8 cellular contexts compared by ENCODE assay signal in the genomic region with DNA sequence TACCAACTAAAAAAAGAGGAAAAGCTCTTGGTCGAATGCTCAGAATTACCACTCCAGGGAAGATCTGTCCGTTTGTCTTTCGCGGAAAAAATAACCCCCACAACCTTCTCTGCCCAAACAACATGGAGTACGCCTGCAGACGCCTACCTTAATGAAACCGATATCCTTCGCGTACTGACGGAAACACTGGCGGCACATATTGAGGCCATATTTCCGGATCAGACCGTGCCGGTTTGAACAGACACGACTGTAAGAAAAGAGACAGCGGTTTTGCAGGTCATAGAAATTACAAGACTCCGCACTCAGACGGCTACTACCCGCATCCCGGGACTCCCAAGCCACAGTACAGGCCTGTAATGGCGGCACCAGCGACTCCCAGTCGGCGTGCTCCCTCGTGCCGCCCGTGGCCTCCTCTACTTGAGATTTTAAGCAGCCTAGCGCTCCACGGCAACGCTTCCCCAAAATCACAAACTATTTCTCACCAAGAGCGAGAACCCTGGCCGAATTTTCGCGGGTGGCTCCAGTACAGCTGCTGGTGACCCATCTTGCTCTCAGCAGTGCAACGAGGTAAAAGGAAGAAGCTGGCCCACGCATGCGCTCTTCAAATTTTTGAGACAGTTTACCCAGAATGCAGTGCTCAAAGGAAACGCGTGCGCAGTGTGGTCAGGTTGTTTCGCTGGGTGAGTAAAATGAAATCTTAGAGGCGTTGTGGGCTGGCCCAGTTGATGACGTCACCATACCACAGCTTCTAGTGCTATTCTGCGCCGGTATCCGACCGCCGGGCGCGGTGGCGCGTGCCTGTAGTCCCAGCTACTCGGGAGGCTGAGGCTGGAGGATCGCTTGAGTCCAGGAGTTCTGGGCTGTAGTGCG. TPM values are rescaled to one million over a fixed set of nuclear protein-coding genes. Genes with fewer than 3 reads are reported as not detected.
DNase-seq lines count a peak whose midpoint lies in the region; ATAC-seq, FAIRE-seq and TF ChIP-seq lines count a peak whose summit lies in the region.

A gene (minus strand): TSS at position 578 of the 870 bp plus-strand sequence. CDS start 34 bp downstream, at position 544.

- ATAC-seq in GM21447 (IDR thresholded peaks at IDR 0.05; ENCODE audit: unreplicated experiment): peak; percentile 88

- H3K27ac ChIP-seq in HUES64 (ENCODE audit: low read depth, low read length) (peak within 1 kb of the TSS; percentile 92), OCI-LY1 (ENCODE audit: low read depth, low read length, poor library complexity, severe bottlenecking) (peak within 1 kb of the TSS; percentile 74), mesodermal cell (ENCODE audit: low read depth, low read length, severe bottlenecking) (peak within 1 kb of the TSS; percentile 86)

- peaks cover 39% of the 10 kb centered on the region for H3K36me3 ChIP-seq in HUES64 (ENCODE audit: insufficient read depth, low read length)
- H3K36me3 ChIP-seq in OCI-LY1 (ENCODE audit: insufficient read depth, low read length): peaks cover 47% of the 10 kb centered on the region
- peaks cover 36% of the 10 kb centered on the region for H3K36me3 ChIP-seq in mesodermal cell (ENCODE audit: control insufficient read depth, insufficient read depth, low read length)

- WGBS in HUES64: under 1% methylated on average over 52 of the region's 55 CpGs
- 0% methylated on average over 40 to 42 of the region's 55 CpGs for WGBS in mesodermal cell (ENCODE audit: insufficient coverage in 2 of 2), 2 experiments

- peak within 1 kb of the TSS; percentile 100 for H3K9ac ChIP-seq in HUES64 (ENCODE audit: low read depth, low read length)
- H3K9ac ChIP-seq in OCI-LY1 (ENCODE audit: low read length): peak within 1 kb of the TSS; percentile 88

- no peak within 1 kb of the TSS for H2AFZ ChIP-seq in OCI-LY1 (ENCODE audit: low read length)

- no peak for TF ChIP-seq CTCF in OCI-LY1 (IDR thresholded peaks at IDR 0.05; ENCODE audit: low read length)

- H3K4me2 ChIP-seq in OCI-LY1 (ENCODE audit: low read length): peak within 1 kb of the TSS; percentile 90

- in situ Hi-C loops in Caki2 (cut with HindIII; ENCODE audit: low pct_unique_long_range_greater_than_20kb, low sequenced_read_pairs): no loop called here

- H3F3A ChIP-seq in OCI-LY1 (ENCODE audit: insufficient read depth, low read length): no peaks in the 10 kb centered on the region

- H3K79me2 ChIP-seq in OCI-LY1 (ENCODE audit: insufficient read depth, low read length): peaks cover 45% of the 10 kb centered on the region

- no peaks in the 10 kb centered on the region for H3K27me3 ChIP-seq in HUES64 (ENCODE audit: insufficient read depth, low read length)
- H3K27me3 ChIP-seq in OCI-LY1 (ENCODE audit: insufficient read depth, low read length): no peaks in the 10 kb centered on the region

- no peaks in the 10 kb centered on the region for H3K9me2 ChIP-seq in OCI-LY1 (ENCODE audit: low read depth, low read length)

- peak; percentile 92 for FAIRE-seq in endometrium (lab: Jason Lieb, UNC)

- H3K9me3 ChIP-seq in HUES64 (ENCODE audit: insufficient read depth, low read depth, low read length) (no peaks in the 10 kb centered on the region), OCI-LY1 (ENCODE audit: low read length) (no peaks in the 10 kb centered on the region), mesodermal cell (ENCODE audit: control insufficient read depth, low read length) (no peaks in the 10 kb centered on the region)

- H3K4me3 ChIP-seq in HUES64 (ENCODE audit: low read length): peak within 1 kb of the TSS; percentile 100
- H3K4me3 ChIP-seq in OCI-LY1 (ENCODE audit: low read depth, low read length, poor library complexity, severe bottlenecking): peak within 1 kb of the TSS; percentile 90
- peak within 1 kb of the TSS; percentile 80 for H3K4me3 ChIP-seq in mesodermal cell (ENCODE audit: extremely low read depth, insufficient read depth, low read length, poor library complexity, severe bottlenecking)

- H4K20me1 ChIP-seq in OCI-LY1 (ENCODE audit: insufficient read depth, low read length): peaks cover 7% of the 10 kb centered on the region; the same call in 1 of the 2 replicates

- peak; percentile 98 for DNase-seq in Caki2 (ENCODE audit: low read depth)
- peak; percentile 96 for DNase-seq in activated CD8-positive, alpha-beta memory T cell treated with anti-CD3 and anti-CD28 coated beads, Interleukin-2, amount 50 U/mL, for 4 hours
- DNase-seq in stimulated activated CD8-positive, alpha-beta memory T cell treated with anti-CD3 and anti-CD28 coated beads, Interleukin-15, amount 100 ng/mL, for 4 hours (ENCODE audit: low read depth in 2 of 2): peak; percentile 97

- H3K4me1 ChIP-seq in HUES64 (ENCODE audit: insufficient read depth, low read length) (peaks cover 18% of the 10 kb centered on the region; the same call in 1 of the 2 replicates), OCI-LY1 (ENCODE audit: insufficient read depth, low read length, severe bottlenecking) (peaks cover 25% of the 10 kb centered on the region), mesodermal cell (ENCODE audit: control insufficient read depth, insufficient read depth, low read length, poor library complexity, severe bottlenecking) (no peaks in the 10 kb centered on the region)

RNA-seq across cellular contexts. Expression of the gene that starts here (rescaled TPM):
- total RNA-seq in Caki2 (2014; rRNA removed; shearing (Covaris generic); ENCODE audit: low replicate concordance): 2,537 and 2,579 TPM in 2 replicates
- polyA plus RNA-seq in HUES64 (2013, experiment 1 of 2): 3,801 TPM
- polyA plus RNA-seq in HUES64 (2013, experiment 2 of 2): 3,697 TPM
- polyA plus RNA-seq in mesodermal cell (2013, experiment 1 of 2): 3,950 TPM
- 4,034 TPM for polyA plus RNA-seq in mesodermal cell (2013, experiment 2 of 2)

Comparison
In these comparisons a context has a peak if more than half of its experiments do, and no peak if none do; other contexts are left out.
1. Peak in every context shown above with its lines: DNase-seq, ATAC-seq, H3K4me3 ChIP-seq and H3K27ac ChIP-seq.